In genomic region chr17:64255764-64256163, GRCh38 we compare ENCODE assay signal across 23 cellular contexts. TPM values are rescaled to one million over a fixed set of nuclear protein-coding genes. Genes with fewer than 3 reads are reported as not detected.
DNase-seq lines count a peak whose midpoint lies in the region; ATAC-seq, FAIRE-seq and TF ChIP-seq lines count a peak whose summit lies in the region.
"Had no signal": no experiment of that assay in that cellular context is flagged by ENCODE, and none has a peak within 500 bp of the region (broad histone marks: within the 10 kb centered on the region; RNA-seq: fewer than 3 reads in every experiment).

No MANE protein-coding gene starts in this region.

- peaks cover 14 to 40% (median 36%) of the 10 kb centered on the region in 3 donors for H3K4me1 ChIP-seq in pancreas
- H3K4me1 ChIP-seq: BE2C, SJCRH30 had no signal

- no peak overlapping the region for H3K4me3 Mint-ChIP-seq in natural killer cell
- H3K4me3 Mint-ChIP-seq: GM23338, T-cell had no signal

- H3K27me3 ChIP-seq in pancreas: no peaks in the 10 kb centered on the region
- H3K27me3 ChIP-seq: BE2C, SJCRH30 had no signal

- peak overlapping the region in 1 of 4 donors; percentile 19 for H3K27ac ChIP-seq in pancreas
- H3K27ac ChIP-seq: A549, KMS-11, SJCRH30 had no signal

- H3K9me3 Mint-ChIP-seq in natural killer cell: no peaks in the 10 kb centered on the region
- H3K9me3 Mint-ChIP-seq: CD4-positive, CD25-positive, alpha-beta regulatory T cell; GM23338; T-cell had no signal

- H3K27ac Mint-ChIP-seq in natural killer cell: no peak overlapping the region
- H3K27ac Mint-ChIP-seq: CD4-positive, CD25-positive, alpha-beta regulatory T cell; GM23338; T-cell had no signal

- H3K36me3 Mint-ChIP-seq in natural killer cell: no peaks in the 10 kb centered on the region
- H3K36me3 Mint-ChIP-seq: CD4-positive, CD25-positive, alpha-beta regulatory T cell had no signal

- 38 to 42% methylated on average over 6 of the region's 6 CpGs for WGBS in pancreas, 2 donors

- H3K9me3 ChIP-seq in pancreas: no peaks in the 10 kb centered on the region
- H3K9me3 ChIP-seq: A549, BE2C, HAP-1, SJCRH30 had no signal

- TF ChIP-seq CTCF in pancreas (IDR thresholded peaks at IDR 0.05) (no peak), natural killer cell (IDR thresholded peaks at IDR 0.05) (no peak)

- ATAC-seq in left lobe of liver (peak; percentile 72), pancreas (peak in 3 of 4 donors; percentile 14 to 35 (median 30)), natural killer cell (no peak), GM21737 (IDR thresholded peaks at IDR 0.05; ENCODE audit: unreplicated experiment) (no peak)
- ATAC-seq: A549, GM23338, T-cell had no signal

- no peaks in the 10 kb centered on the region for H3K36me3 ChIP-seq in pancreas
- H3K36me3 ChIP-seq: BE2C, HAP-1, SJCRH30 had no signal

- H3K4me3 ChIP-seq in pancreas: no peak overlapping the region
- H3K4me3 ChIP-seq: A549, GM23338, HAP-1, SJCRH30 had no signal

- FAIRE-seq in pancreas (lab: Jason Lieb, UNC): no peak
- FAIRE-seq: A549, GM12891, RCC 7860 had no signal

- DNase-seq in COLO668 (lab: John Stamatoyannopoulos, UW; ENCODE audit: unreplicated experiment): peak; percentile 67
- DNase-seq in NCI-H146 (lab: John Stamatoyannopoulos, UW): peak; percentile 88
- DNase-seq in left lobe of liver (ENCODE audit: low spot score): no peak
- DNase-seq in pancreas: no peak
- no peak for DNase-seq in hypothalamus (lab: John Stamatoyannopoulos, UW)
- no peak for DNase-seq in natural killer cell
- DNase-seq: BE2C; CD4-positive, CD25-positive, alpha-beta regulatory T cell; COR-L47; NCI-H1092 treated with DMSO at 0.1 percent for 48 hours; NCI-H1436 treated with DMSO at 0.1 percent for 48 hours; NCI-H2081 treated with DMSO at 0.1 percent for 48 hours; NCI-H2171 treated with DMSO at 0.1 percent for 48 hours; NCI-H69; SJCRH30; T-cell had no signal

- peaks cover 10 to 11% of the 10 kb centered on the region in 2 donors for H3K4me1 Mint-ChIP-seq in natural killer cell

- H3K27me3 Mint-ChIP-seq in natural killer cell (ENCODE audit: low read depth in 2 of 2): no peaks in the 10 kb centered on the region
- H3K27me3 Mint-ChIP-seq: CD4-positive, CD25-positive, alpha-beta regulatory T cell; T-cell had no signal

- intact Hi-C loops in pancreas (cut with DNase I) (no loop called here), natural killer cell (cut with micrococcal nuclease) (no loop called here)

RNA-seq across cellular contexts. Expression of gene TEX2, which starts 7.3 kb away (rescaled TPM):
- total RNA-seq in left lobe of liver: 35.1 TPM
- total RNA-seq in pancreas: 10 to 100 TPM; 19.5 to 30.3 (median 26.5) TPM
- polyA plus RNA-seq in pancreas: 1 to 10 TPM; 8.9 TPM
- 10 to 100 TPM in 2 of 3 donors, 1 to 10 TPM in 1; 8.3 to 16.3 (median 11.3) TPM for total RNA-seq in natural killer cell

Comparison
In these comparisons a context has a peak if more than half of its experiments do, and no peak if none do; other contexts are left out.
1. DNase-seq: peak in COLO668 (single experiment) and NCI-H146 (single experiment); none in left lobe of liver (single experiment), pancreas (0 of 6), hypothalamus (0 of 51) and natural killer cell (single experiment).
2. ATAC-seq: peak in left lobe of liver (single experiment) and pancreas (3 of 4); none in natural killer cell (0 of 3) and GM21737 (single experiment).